In the genomic region with DNA sequence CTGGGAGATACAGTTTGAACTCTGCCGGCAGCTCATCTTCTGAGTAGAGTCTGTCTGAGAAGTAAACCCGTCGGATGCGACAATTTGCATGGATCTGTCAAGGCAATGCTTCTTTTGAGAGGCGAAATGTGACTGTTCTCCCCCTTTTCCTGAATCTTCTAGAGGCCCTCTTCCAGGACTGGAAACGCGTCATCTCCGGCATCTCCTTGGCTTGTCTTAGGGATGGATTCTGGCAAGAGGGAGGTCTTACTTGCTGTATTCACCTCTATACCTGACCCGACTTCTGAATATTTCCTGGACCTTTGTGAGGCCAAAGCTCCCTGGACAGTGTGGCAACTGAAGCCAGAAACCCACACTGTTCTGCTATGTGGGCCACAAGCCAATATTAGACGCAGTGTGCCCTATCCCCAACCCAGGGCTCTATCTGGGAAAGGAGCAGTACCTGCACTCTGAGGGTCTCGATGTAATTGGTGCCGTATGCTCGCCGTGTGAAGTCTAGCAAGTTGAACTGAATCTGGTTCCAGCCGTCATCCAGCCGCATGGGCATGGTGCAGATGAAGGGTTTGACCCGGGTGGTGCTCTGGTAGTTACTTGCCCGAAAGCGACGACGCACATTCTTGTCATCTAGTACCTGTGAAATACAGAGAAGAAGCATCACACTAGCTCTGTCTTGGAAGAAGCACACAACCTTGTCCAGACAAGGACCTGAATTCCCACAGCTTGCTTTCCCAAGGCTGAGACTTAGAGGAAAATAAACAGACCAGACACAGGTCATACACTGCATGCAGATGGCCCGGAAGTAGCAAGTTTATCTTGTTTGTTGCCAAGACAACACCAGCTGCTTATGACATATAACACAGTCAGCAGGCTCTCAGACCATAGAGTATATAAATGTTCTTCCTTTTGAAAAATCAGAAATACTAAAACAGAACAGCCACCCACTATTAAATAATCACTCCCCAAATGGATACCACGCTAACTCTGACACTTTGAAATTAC, we compare ENCODE assay signal across 21 cellular contexts. TPM values are rescaled to one million over a fixed set of nuclear protein-coding genes. Genes with fewer than 3 reads are reported as not detected.
DNase-seq lines count a peak whose midpoint lies in the region; ATAC-seq, FAIRE-seq and TF ChIP-seq lines count a peak whose summit lies in the region.
"Had no signal": no experiment of that assay in that cellular context is flagged by ENCODE, and none has a peak within 500 bp of the region (broad histone marks: within the 10 kb centered on the region; RNA-seq: fewer than 3 reads in every experiment).

No MANE protein-coding gene starts in this region.

- H3K9ac ChIP-seq in liver (ENCODE audit: low read depth in 1 of 2, low read length in 2 of 2) = no peak overlapping the region
- H3K9ac ChIP-seq in HepG2 (ENCODE audit: insufficient read depth, low read depth, low read length) = no peak overlapping the region

- H3K9me3 Mint-ChIP-seq in endothelial cell (ENCODE audit: unreplicated experiment) = no peaks in the 10 kb centered on the region
- H3K9me3 Mint-ChIP-seq in CD8-positive, alpha-beta memory T cell = no peaks in the 10 kb centered on the region

- no peak for TF ChIP-seq POLR2A in HepG2 (IDR thresholded peaks at IDR 0.05; ENCODE audit: insufficient read depth in 1 of 2, low read depth in 2 of 2, low read length in 2 of 2)

- intact Hi-C loops in HepG2 (cut with micrococcal nuclease; ENCODE audit: unreplicated experiment) = no loop called here

- DNase-seq in HepG2 (ENCODE audit: low spot score) (no peak), endothelial cell (ENCODE audit: low spot score) (no peak), lung (ENCODE audit: low spot score) (no peak), RPMI8226 (no peak), HEK293T (ENCODE audit: extremely low spot score) (no peak), C1 segment of cervical spinal cord (lab: John Stamatoyannopoulos, UW) (no peak)
- no peak for DNase-seq in CD8-positive, alpha-beta memory T cell
- DNase-seq: activated CD4-positive, CD25-positive, alpha-beta regulatory T cell; activated CD8-positive, alpha-beta memory T cell treated with anti-CD3 and anti-CD28 coated beads, Interleukin-2, amount 10 ng/mL, durations not matched to agents 7 days and 5 days; activated naive CD4-positive, alpha-beta T cell; GDM1; NCI-H1048; nucleus accumbens; stimulated activated CD4-positive, alpha-beta T cell treated with anti-CD3 and anti-CD28 coated beads, Interleukin-4, amount 100 ng/mL, for 4 hours; SW 1271; tibial artery had no signal

- H3K27me3 ChIP-seq in liver (ENCODE audit: control insufficient read depth in 4 of 4, insufficient read depth in 4 of 4, low read length in 3 of 4) (no peaks in the 10 kb centered on the region), HepG2 (ENCODE audit: control insufficient read depth in 1 of 2, insufficient read depth in 2 of 2, low read length in 2 of 2) (no peaks in the 10 kb centered on the region), lung (ENCODE audit: control insufficient read depth, insufficient read depth) (no peaks in the 10 kb centered on the region)
- no peaks in the 10 kb centered on the region for H3K27me3 ChIP-seq in CD8-positive, alpha-beta memory T cell (ENCODE audit: insufficient read depth, low read length, poor library complexity, severe bottlenecking)
- H3K27me3 ChIP-seq: tibial artery had no signal

- peaks cover 11% of the 10 kb centered on the region for H3K27me3 Mint-ChIP-seq in endothelial cell (ENCODE audit: unreplicated experiment)
- peaks cover 0 to 2% of the 10 kb centered on the region in 2 donors for H3K27me3 Mint-ChIP-seq in CD8-positive, alpha-beta memory T cell
- H3K27me3 Mint-ChIP-seq: activated CD8-positive, alpha-beta memory T cell treated with anti-CD3 and anti-CD28 coated beads, Interleukin-2, amount 10 ng/mL, durations not matched to agents 7 days and 5 days had no signal

- ATAC-seq in HepG2 = no peak
- ATAC-seq in lung (ENCODE audit: insufficient read depth, low FRiP score) = no peak
- ATAC-seq: activated CD8-positive, alpha-beta memory T cell treated with anti-CD3 and anti-CD28 coated beads, Interleukin-2, amount 10 ng/mL, durations not matched to agents 7 days and 5 days; Panc1 had no signal

- POLR2A ChIA-PET in HepG2 (lab: Yijun Ruan, JAX) = no interaction called here
- POLR2A ChIA-PET in CD8-positive, alpha-beta memory T cell (lab: Charles Lee) = interaction anchor here (0.6 kb wide), 1 partner anchor 94 kb away, joined by 4 read pairs; no protein-coding TSS in a partner anchor
- POLR2A ChIA-PET in HEK293T (lab: Yijun Ruan, JAX) = no interaction called here

- no peak overlapping the region for H3K4me3 ChIP-seq in liver (ENCODE audit: low read depth in 1 of 3, low read length in 3 of 3)
- no peak overlapping the region for H3K4me3 ChIP-seq in HepG2 (replicated peaks in 1 of 3; ENCODE audit: insufficient read depth in 1 of 3, low read depth in 2 of 3, low read length in 3 of 3)
- H3K4me3 ChIP-seq in lung = no peak overlapping the region
- no peak overlapping the region for H3K4me3 ChIP-seq in CD8-positive, alpha-beta memory T cell (ENCODE audit: low read length)
- H3K4me3 ChIP-seq: tibial artery had no signal

- CTCF ChIA-PET in HepG2 (lab: Yijun Ruan, JAX; ENCODE audit: low intra/inter-chr PET ratio, low total read pairs) = no interaction called here
- CTCF ChIA-PET in CD8-positive, alpha-beta memory T cell (lab: Charles Lee) = interaction anchor here (2.0 kb wide), 1 partner anchor 18 kb away, joined by 5 read pairs; no protein-coding TSS in a partner anchor
- CTCF ChIA-PET in HEK293T (lab: Yijun Ruan, JAX) = no interaction called here

- H3K36me3 Mint-ChIP-seq in endothelial cell (ENCODE audit: low read depth, unreplicated experiment) = peaks cover 38% of the 10 kb centered on the region
- peaks cover 13 to 52% (median 19%) of the 10 kb centered on the region in 3 donors for H3K36me3 Mint-ChIP-seq in CD8-positive, alpha-beta memory T cell

- H3K4me1 ChIP-seq in liver (ENCODE audit: control insufficient read depth in 4 of 4, insufficient read depth in 4 of 4, low read length in 3 of 4) = peaks cover 2 to 29% (median 18%) of the 10 kb centered on the region in 4 donors
- H3K4me1 ChIP-seq in HepG2 (ENCODE audit: insufficient read depth, low read length) = peaks cover 15% of the 10 kb centered on the region
- H3K4me1 ChIP-seq in lung (ENCODE audit: control insufficient read depth in 2 of 2, insufficient read depth in 2 of 2, low read length in 2 of 2) = peaks cover 4 to 22% of the 10 kb centered on the region in 2 donors
- H3K4me1 ChIP-seq in CD8-positive, alpha-beta memory T cell (ENCODE audit: insufficient read depth, low read length) = no peaks in the 10 kb centered on the region

- peak overlapping the region; percentile 8 for H3K4me3 Mint-ChIP-seq in endothelial cell (ENCODE audit: unreplicated experiment)
- H3K4me3 Mint-ChIP-seq in CD8-positive, alpha-beta memory T cell = no peak overlapping the region
- H3K4me3 Mint-ChIP-seq: activated CD8-positive, alpha-beta memory T cell treated with anti-CD3 and anti-CD28 coated beads, Interleukin-2, amount 10 ng/mL, durations not matched to agents 7 days and 5 days; mesothelial cell of epicardium had no signal

- peaks cover 32% of the 10 kb centered on the region for H3K79me2 ChIP-seq in HepG2 (ENCODE audit: insufficient read depth, low read length)

- H3K9me3 ChIP-seq in liver (ENCODE audit: control insufficient read depth in 4 of 4, low read length in 3 of 4) (no peaks in the 10 kb centered on the region), HepG2 (ENCODE audit: low read length) (no peaks in the 10 kb centered on the region), lung (ENCODE audit: control insufficient read depth in 2 of 2, insufficient read depth in 1 of 2, low read length in 1 of 2) (no peaks in the 10 kb centered on the region)
- H3K9me3 ChIP-seq in CD8-positive, alpha-beta memory T cell (ENCODE audit: low read length) = no peaks in the 10 kb centered on the region
- H3K9me3 ChIP-seq: tibial artery had no signal

- TF ChIP-seq RAD21 in liver (IDR thresholded peaks at IDR 0.05) (no peak), HepG2 (CRISPR knock-in tag; IDR thresholded peaks at IDR 0.05) (no peak)

- in situ Hi-C loops in HepG2 (cut with HindIII; ENCODE audit: extremely low pct_ligation_motif_present, low pct_unique_long_range_greater_than_20kb) = no loop called here

- TF ChIP-seq CTCF in liver (IDR thresholded peaks at IDR 0.05; ENCODE audit: low read depth, low read length, missing input control) = no peak
- no peak for TF ChIP-seq CTCF in HepG2 (CRISPR knock-in tag; IDR thresholded peaks at IDR 0.05)
- no peak for TF ChIP-seq CTCF in endothelial cell (IDR thresholded peaks at IDR 0.05; ENCODE audit: unreplicated experiment)
- TF ChIP-seq CTCF in lung (IDR thresholded peaks at IDR 0.05; ENCODE audit: control extremely low read depth, extremely low read depth) = no peak

- no peak overlapping the region for H2AFZ ChIP-seq in HepG2 (ENCODE audit: low read length)

- H3K36me3 ChIP-seq in liver (ENCODE audit: control insufficient read depth in 4 of 4, insufficient read depth in 3 of 4, low read depth in 1 of 4, low read length in 3 of 4) = peaks cover 5 to 31% (median 29%) of the 10 kb centered on the region in 4 donors
- H3K36me3 ChIP-seq in HepG2 (replicated peaks in 1 of 2; ENCODE audit: control insufficient read depth in 1 of 2, insufficient read depth in 2 of 2, low read length in 2 of 2) = peaks cover 16 to 38% of the 10 kb centered on the region in 2 experiments
- H3K36me3 ChIP-seq in lung (ENCODE audit: control insufficient read depth in 2 of 2, insufficient read depth in 2 of 2, low read length in 2 of 2) = peaks cover 6 to 20% of the 10 kb centered on the region in 2 donors
- peaks cover 32% of the 10 kb centered on the region for H3K36me3 ChIP-seq in CD8-positive, alpha-beta memory T cell (ENCODE audit: insufficient read depth, low read length)

- peak overlapping the region; percentile 32 for H3K27ac Mint-ChIP-seq in endothelial cell (ENCODE audit: unreplicated experiment)
- H3K27ac Mint-ChIP-seq in CD8-positive, alpha-beta memory T cell = peak overlapping the region in 1 of 8 donors; percentile 67
- H3K27ac Mint-ChIP-seq: activated CD8-positive, alpha-beta memory T cell treated with anti-CD3 and anti-CD28 coated beads, Interleukin-2, amount 10 ng/mL, durations not matched to agents 7 days and 5 days; mesothelial cell of epicardium had no signal

- TF ChIP-seq EP300 in HepG2 (IDR thresholded peaks at IDR 0.05; ENCODE audit: low read depth in 2 of 2, low read length in 2 of 2) = no peak
- TF ChIP-seq EP300 in HepG2 (CRISPR knock-in tag; IDR thresholded peaks at IDR 0.05; ENCODE audit: borderline replicate concordance) = no peak

- no peak overlapping the region for H3K4me2 ChIP-seq in HepG2 (ENCODE audit: low read depth, low read length)

- WGBS in liver = 88% methylated on average over 23 of the region's 23 CpGs
- WGBS in HepG2 (ENCODE audit: low lambda C conversion rate) = 97% methylated on average over 23 of the region's 23 CpGs
- WGBS in lung, 2 donors = 70 to 84% methylated on average over 23 of the region's 23 CpGs

- FAIRE-seq in HepG2 (lab: Jason Lieb, UNC) = no peak
- FAIRE-seq: astrocyte, GM12892 had no signal

- H3K4me1 Mint-ChIP-seq in endothelial cell (ENCODE audit: unreplicated experiment) = peaks cover 48% of the 10 kb centered on the region
- peaks cover 8 to 22% (median 16%) of the 10 kb centered on the region in 3 donors for H3K4me1 Mint-ChIP-seq in CD8-positive, alpha-beta memory T cell

- BruUV-seq in HepG2 (replicated peaks; lab: Mats Ljungman, UMichigan) = no TSS peak

- H3K27ac ChIP-seq in liver (ENCODE audit: low read depth in 1 of 2, low read length in 2 of 2) = peak overlapping the region in 1 of 2 donors; percentile 45
- no peak overlapping the region for H3K27ac ChIP-seq in HepG2 (ENCODE audit: extremely low read length, insufficient read depth, low read length)
- peak overlapping the region; percentile 24 to 81 for H3K27ac ChIP-seq in lung (ENCODE audit: low read depth in 1 of 2, low read length in 1 of 2)
- no peak overlapping the region for H3K27ac ChIP-seq in CD8-positive, alpha-beta memory T cell (ENCODE audit: low read depth, low read length)
- H3K27ac ChIP-seq: tibial artery had no signal

- H4K20me1 ChIP-seq in HepG2 (ENCODE audit: insufficient read depth, low read length) = peaks cover 20% of the 10 kb centered on the region

RNA-seq across cellular contexts. Expression of a gene that starts 14.1 kb away (rescaled TPM):
- total RNA-seq in liver (10 to 100 TPM; 22.1 to 23.4 TPM), HepG2 (2016; rRNA removed; fragmentation: Illumina TruSeq; extraction: Trizol) (87.4 and 103 TPM in 2 replicates), endothelial cell (ENCODE audit: unreplicated experiment) (89.7 TPM), lung (10 to 100 TPM; 31.9 to 86.3 TPM)
- polyA plus RNA-seq in liver (10 to 100 TPM; 25.8 to 30.6 TPM), HepG2 (2011; rRNA removed) (62.3 and 73.1 TPM in 2 replicates), lung (10 to 100 TPM; 20.6 to 37.5 TPM)
- total RNA-seq in HepG2 (2016; cell fraction: cytosol; rRNA removed; fragmentation: Illumina TruSeq; extraction: Trizol; ENCODE audit: low read depth) = 20.4 and 23.7 TPM in 2 replicates
- total RNA-seq in HepG2 (2016; cell fraction: insoluble cytoplasmic fraction; rRNA removed; fragmentation: Illumina TruSeq; extraction: Trizol) = 90.5 and 106 TPM in 2 replicates
- 20.9 and 22.6 TPM in 2 replicates for total RNA-seq in HepG2 (2016; cell fraction: membrane; rRNA removed; fragmentation: Illumina TruSeq; extraction: Trizol)
- 54.6 and 63.8 TPM in 2 replicates for total RNA-seq in HepG2 (2016; cell fraction: nucleus; rRNA removed; fragmentation: Illumina TruSeq; extraction: Trizol)
- polyA plus RNA-seq in HepG2 (2011; cell fraction: cytosol; rRNA removed) = 55.6 and 61.8 TPM in 2 replicates
- polyA plus RNA-seq in HepG2 (2011; cell fraction: nucleus; rRNA removed) = 43.8 and 64.6 TPM in 2 replicates
- polyA plus RNA-seq in HepG2 (2012) = 38.8 and 48.5 TPM in 2 replicates
- 8.6 and 8.9 TPM in 2 replicates for polyA plus RNA-seq in HepG2 (2016; cell fraction: cytosol; fragmentation: Illumina TruSeq; extraction: Trizol; ENCODE audit: low read depth)
- 99.6 and 104 TPM in 2 replicates for polyA plus RNA-seq in HepG2 (2016; cell fraction: insoluble cytoplasmic fraction; fragmentation: Illumina TruSeq; extraction: Trizol; ENCODE audit: low read depth)
- polyA plus RNA-seq in HepG2 (2016; cell fraction: membrane; fragmentation: Illumina TruSeq; extraction: Trizol; ENCODE audit: low read depth) = 10.4 and 12.5 TPM in 2 replicates
- 91.7 and 107 TPM in 2 replicates for polyA plus RNA-seq in HepG2 (2016; cell fraction: nucleus; fragmentation: Illumina TruSeq; extraction: Trizol; ENCODE audit: insufficient read depth, low read depth)
- 62.6 and 62.7 TPM in 2 replicates for polyA minus RNA-seq in HepG2 (2011; rRNA and poly(A)+ RNA removed; ENCODE audit: low replicate concordance)
- polyA minus RNA-seq in HepG2 (2011; cell fraction: cytosol; rRNA and poly(A)+ RNA removed) = 32.8 and 51.6 TPM in 2 replicates
- polyA minus RNA-seq in HepG2 (2011; cell fraction: nucleus; rRNA and poly(A)+ RNA removed) = 30.4 and 37.3 TPM in 2 replicates
- total RNA-seq in CD8-positive, alpha-beta memory T cell = 10 to 100 TPM; 56.7 to 57.2 TPM
- 36.5 TPM for polyA plus RNA-seq in CD8-positive, alpha-beta memory T cell

Comparison
In these comparisons a context has a peak if more than half of its experiments do, and no peak if none do; other contexts are left out.
1. H3K27ac ChIP-seq: peak in lung (2 of 2); none in HepG2 (single experiment) and CD8-positive, alpha-beta memory T cell (single experiment).